In genomic region chr5:111071413-111071812, GRCh38 we compare ENCODE assay signal across 11 cellular contexts. TPM values are rescaled to one million over a fixed set of nuclear protein-coding genes. Genes with fewer than 3 reads are reported as not detected.
DNase-seq lines count a peak whose midpoint lies in the region; ATAC-seq, FAIRE-seq and TF ChIP-seq lines count a peak whose summit lies in the region.
"Had no signal": no experiment of that assay in that cellular context is flagged by ENCODE, and none has a peak within 500 bp of the region (broad histone marks: within the 10 kb centered on the region; RNA-seq: fewer than 3 reads in every experiment).

Gene TSLP (plus strand): TSS chr5:111071713. CDS start chr5:111071891, 178 bp downstream.

- peaks cover 7 to 8% of the 10 kb centered on the region in 2 donors for H3K4me1 ChIP-seq in gastrocnemius medialis
- peaks cover 0 to 3% (median 0%) of the 10 kb centered on the region in 3 donors for H3K4me1 ChIP-seq in pancreas

- no peaks in the 10 kb centered on the region for H3K36me3 ChIP-seq in gastrocnemius medialis
- H3K36me3 ChIP-seq in pancreas: no peaks in the 10 kb centered on the region

- H3K4me3 ChIP-seq in gastrocnemius medialis: peak within 1 kb of the TSS; percentile 52 to 71 (median 64)
- peak within 1 kb of the TSS in 1 of 4 donors; percentile 12 for H3K4me3 ChIP-seq in pancreas

- H3K27ac ChIP-seq in gastrocnemius medialis: no peak within 1 kb of the TSS
- no peak within 1 kb of the TSS for H3K27ac ChIP-seq in pancreas

- POLR2A ChIA-PET in activated CD4-positive, alpha-beta memory T cell treated with anti-CD3 and anti-CD28 coated beads for 36 hours (lab: Charles Lee): no interaction called here

- intact Hi-C loops in activated CD4-positive, alpha-beta memory T cell treated with anti-CD3 and anti-CD28 coated beads for 36 hours (cut with micrococcal nuclease): no loop called here
- intact Hi-C loops in gastrocnemius medialis (cut with DNase I; ENCODE audit: low total_unique reads): no loop called here
- intact Hi-C loops in pancreas (cut with DNase I): no loop called here

- H3K9me3 Mint-ChIP-seq in T-helper 1 cell treated with Interleukin-12 subunit alpha and Interleukin-12 subunit beta and Interleukin-4 antibody, amounts not matched to agents 30 μg/mL and 1 μg/mL, for 36 hours: no peaks in the 10 kb centered on the region
- no peaks in the 10 kb centered on the region for H3K9me3 Mint-ChIP-seq in activated CD4-positive, alpha-beta memory T cell treated with anti-CD3 and anti-CD28 coated beads for 36 hours
- H3K9me3 Mint-ChIP-seq in glutamatergic neuron (ENCODE audit: unreplicated experiment): peaks cover 4% of the 10 kb centered on the region

- WGBS in pancreas, 2 donors: 60 to 68% methylated on average over 4 of the region's 4 CpGs

- H3K9me3 ChIP-seq in gastrocnemius medialis: no peaks in the 10 kb centered on the region
- H3K9me3 ChIP-seq in pancreas: no peaks in the 10 kb centered on the region

- H3K27me3 Mint-ChIP-seq in T-helper 1 cell treated with Interleukin-12 subunit alpha and Interleukin-12 subunit beta and Interleukin-4 antibody, amounts not matched to agents 30 μg/mL and 1 μg/mL, for 36 hours (ENCODE audit: low read depth): peaks cover 81% of the 10 kb centered on the region
- peaks cover 73% of the 10 kb centered on the region for H3K27me3 Mint-ChIP-seq in activated CD4-positive, alpha-beta memory T cell treated with anti-CD3 and anti-CD28 coated beads for 36 hours
- H3K27me3 Mint-ChIP-seq in glutamatergic neuron (ENCODE audit: unreplicated experiment): peaks cover 11% of the 10 kb centered on the region

- in situ Hi-C loops in gastrocnemius medialis (cut with MboI; ENCODE audit: low sequenced_read_pairs in 4 of 4): loop anchor here in 1 of 4 donors (25.0 kb wide), 1 partner anchor 309 kb away; no protein-coding TSS in a partner anchor

- H3K4me1 Mint-ChIP-seq in T-helper 1 cell treated with Interleukin-12 subunit alpha and Interleukin-12 subunit beta and Interleukin-4 antibody, amounts not matched to agents 30 μg/mL and 1 μg/mL, for 36 hours (ENCODE audit: low read depth): peaks cover 14% of the 10 kb centered on the region
- H3K4me1 Mint-ChIP-seq in activated CD4-positive, alpha-beta memory T cell treated with anti-CD3 and anti-CD28 coated beads for 36 hours (ENCODE audit: low read depth): peaks cover 32% of the 10 kb centered on the region
- no peaks in the 10 kb centered on the region for H3K4me1 Mint-ChIP-seq in glutamatergic neuron (ENCODE audit: low read depth, unreplicated experiment)

- H3K27ac Mint-ChIP-seq in T-helper 1 cell treated with Interleukin-12 subunit alpha and Interleukin-12 subunit beta and Interleukin-4 antibody, amounts not matched to agents 30 μg/mL and 1 μg/mL, for 36 hours: no peak within 1 kb of the TSS
- H3K27ac Mint-ChIP-seq in activated CD4-positive, alpha-beta memory T cell treated with anti-CD3 and anti-CD28 coated beads for 36 hours: no peak within 1 kb of the TSS
- H3K27ac Mint-ChIP-seq in glutamatergic neuron (ENCODE audit: unreplicated experiment): no peak within 1 kb of the TSS

- TF ChIP-seq CTCF in glutamatergic neuron (IDR thresholded peaks at IDR 0.05; ENCODE audit: partially characterized antibody, unreplicated experiment): no peak
- no peak for TF ChIP-seq CTCF in gastrocnemius medialis (IDR thresholded peaks at IDR 0.05 in 4 of 5, conservative IDR thresholded peaks at IDR 0.05 in 1 of 5)
- TF ChIP-seq CTCF in pancreas (IDR thresholded peaks at IDR 0.05): no peak

- TF ChIP-seq POLR2A in gastrocnemius medialis (IDR thresholded peaks at IDR 0.05): no peak

- peak within 1 kb of the TSS; percentile 90 for H3K4me3 Mint-ChIP-seq in T-helper 1 cell treated with Interleukin-12 subunit alpha and Interleukin-12 subunit beta and Interleukin-4 antibody, amounts not matched to agents 30 μg/mL and 1 μg/mL, for 36 hours
- H3K4me3 Mint-ChIP-seq in activated CD4-positive, alpha-beta memory T cell treated with anti-CD3 and anti-CD28 coated beads for 36 hours: peak within 1 kb of the TSS; percentile 27
- H3K4me3 Mint-ChIP-seq in glutamatergic neuron (ENCODE audit: unreplicated experiment): peak within 1 kb of the TSS; percentile 91

- DNase-seq in T-helper 1 cell (no peak), glutamatergic neuron (no peak), gastrocnemius medialis (no peak), pancreas (no peak), globus pallidus (ENCODE audit: low spot score) (no peak), NCI-H69 (lab: John Stamatoyannopoulos, UW) (no peak)
- no peak for DNase-seq in activated CD4-positive, alpha-beta memory T cell treated with anti-CD3 and anti-CD28 coated beads for 36 hours
- DNase-seq: ACHN, KBM-7 had no signal

- CTCF ChIA-PET in activated CD4-positive, alpha-beta memory T cell treated with anti-CD3 and anti-CD28 coated beads for 36 hours (lab: Charles Lee): interaction anchor here (0.6 kb wide), 1 partner anchor 9 kb away, joined by 3 read pairs; no protein-coding TSS in a partner anchor

- H3K36me3 Mint-ChIP-seq in T-helper 1 cell treated with Interleukin-12 subunit alpha and Interleukin-12 subunit beta and Interleukin-4 antibody, amounts not matched to agents 30 μg/mL and 1 μg/mL, for 36 hours (ENCODE audit: low read depth): no peaks in the 10 kb centered on the region
- H3K36me3 Mint-ChIP-seq in activated CD4-positive, alpha-beta memory T cell treated with anti-CD3 and anti-CD28 coated beads for 36 hours: no peaks in the 10 kb centered on the region
- no peaks in the 10 kb centered on the region for H3K36me3 Mint-ChIP-seq in glutamatergic neuron (ENCODE audit: unreplicated experiment)

- FAIRE-seq in pancreas (lab: Jason Lieb, UNC): no peak

- H3K27me3 ChIP-seq in gastrocnemius medialis (peaks cover 15 to 38% (median 22%) of the 10 kb centered on the region in 3 donors), pancreas (peaks cover 0 to 7% (median 0%) of the 10 kb centered on the region in 4 donors)

- ATAC-seq in gastrocnemius medialis: no peak
- no peak for ATAC-seq in pancreas
- ATAC-seq: Panc1 had no signal

RNA-seq across cellular contexts. Expression of gene TSLP, which starts in this region (rescaled TPM):
- total RNA-seq in activated CD4-positive, alpha-beta memory T cell treated with anti-CD3 and anti-CD28 coated beads for 36 hours: under 1 TPM; 0.34 to 0.55 TPM
- total RNA-seq in glutamatergic neuron (ENCODE audit: unreplicated experiment): not detected
- under 1 TPM in 2 of 4 donors, not detected in 2; 0.36 to 0.58 TPM for total RNA-seq in gastrocnemius medialis
- under 1 TPM in 3 of 6 donors, not detected in 3; 0.09 to 0.13 (median 0.12) TPM for total RNA-seq in pancreas
- polyA plus RNA-seq in pancreas: under 1 TPM; 0.11 to 0.23 TPM

Comparison
In these comparisons a context has a peak if more than half of its experiments do, and no peak if none do; other contexts are left out.
1. H3K4me3 Mint-ChIP-seq: peak in every context shown above with its lines; median percentile 91 in glutamatergic neuron; 90 in T-helper 1 cell treated with Interleukin-12 subunit alpha and Interleukin-12 subunit beta and Interleukin-4 antibody, amounts not matched to agents 30 μg/mL and 1 μg/mL, for 36 hours; 27 in activated CD4-positive, alpha-beta memory T cell treated with anti-CD3 and anti-CD28 coated beads for 36 hours.